In the genomic region with DNA sequence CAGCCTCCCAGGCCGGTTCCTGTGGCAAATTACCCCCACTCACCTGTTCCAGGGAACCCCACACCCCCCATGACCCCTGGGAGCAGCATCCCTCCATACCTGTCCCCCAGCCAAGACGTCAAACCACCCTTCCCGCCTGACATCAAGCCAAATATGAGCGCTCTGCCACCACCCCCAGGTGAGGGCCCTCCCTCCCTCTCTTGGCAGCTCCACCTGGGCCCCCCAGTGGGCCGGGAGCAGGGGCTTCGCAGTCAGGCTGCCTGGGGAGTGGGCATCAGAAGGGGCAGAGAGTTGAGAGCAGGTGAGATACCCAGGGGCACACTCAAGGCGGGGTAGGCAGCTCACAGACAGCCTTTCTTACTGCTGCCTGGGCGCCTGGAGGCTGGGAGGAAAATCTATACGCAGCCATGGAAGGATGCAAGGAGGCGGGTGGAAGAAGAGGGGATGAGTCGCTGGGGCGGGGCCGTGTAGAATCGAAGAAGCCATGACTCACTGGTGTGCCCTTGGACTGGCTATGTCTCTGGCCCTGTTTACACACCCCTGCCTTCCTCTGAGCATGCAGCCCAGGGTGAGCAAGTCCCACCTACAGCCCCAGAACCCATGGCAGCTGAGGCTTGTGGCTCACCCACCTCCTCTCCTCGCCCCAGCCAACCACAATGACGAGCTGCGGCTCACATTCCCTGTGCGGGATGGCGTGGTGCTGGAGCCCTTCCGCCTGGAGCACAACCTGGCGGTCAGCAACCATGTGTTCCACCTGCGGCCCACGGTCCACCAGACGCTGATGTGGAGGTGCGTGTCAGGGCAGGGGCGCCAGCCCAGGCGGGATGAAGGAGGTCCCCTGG, we compare ENCODE assay signal across 8 cellular contexts. TPM values are rescaled to one million over a fixed set of nuclear protein-coding genes. Genes with fewer than 3 reads are reported as not detected.
A peak's percentile ranks its signal among the peaks of the same experiment; 100 is the strongest.
DNase-seq lines count a peak whose midpoint lies in the region; ATAC-seq and TF ChIP-seq lines count a peak whose summit lies in the region.

No MANE protein-coding gene starts in this region.

- peak overlapping the region; percentile 59 for H3K27ac Mint-ChIP-seq in glutamatergic neuron (ENCODE audit: unreplicated experiment)

- peak; percentile 81 to 82 for ATAC-seq in activated CD4-positive, CD25-positive, alpha-beta regulatory T cell treated with anti-CD3 and anti-CD28 coated beads, Interleukin-2, amount 50 U/mL, for 24 hours
- ATAC-seq in GM21367 (IDR thresholded peaks at IDR 0.05; ENCODE audit: unreplicated experiment): no peak

- no peaks in the 10 kb centered on the region for H3K4me1 Mint-ChIP-seq in glutamatergic neuron (ENCODE audit: low read depth, unreplicated experiment)

- peaks cover 41% of the 10 kb centered on the region for H3K9me3 Mint-ChIP-seq in glutamatergic neuron (ENCODE audit: unreplicated experiment)

- no peak overlapping the region for H3K4me3 Mint-ChIP-seq in glutamatergic neuron (ENCODE audit: unreplicated experiment)

- H3K27me3 Mint-ChIP-seq in glutamatergic neuron (ENCODE audit: unreplicated experiment): peaks cover 27% of the 10 kb centered on the region

- no peaks in the 10 kb centered on the region for H3K36me3 Mint-ChIP-seq in glutamatergic neuron (ENCODE audit: unreplicated experiment)

- DNase-seq in activated CD4-positive, CD25-positive, alpha-beta regulatory T cell treated with anti-CD3 and anti-CD28 coated beads, Interleukin-2, amount 50 U/mL, for 72 hours: no peak
- peak; percentile 71 for DNase-seq in activated CD8-positive, alpha-beta memory T cell treated with anti-CD3 and anti-CD28 coated beads, Interleukin-2, amount 50 U/mL, for 48 hours
- no peak for DNase-seq in glutamatergic neuron
- peak; percentile 57 to 69 for DNase-seq in stimulated activated CD4-positive, alpha-beta T cell treated with anti-CD3 and anti-CD28 coated beads, Interleukin-2, amount 100 ng/mL, for 24 hours
- DNase-seq in GM20000 (ENCODE audit: low spot score): no peak
- DNase-seq in GDM1 (lab: John Stamatoyannopoulos, UW): no peak

- TF ChIP-seq CTCF in glutamatergic neuron (IDR thresholded peaks at IDR 0.05; ENCODE audit: partially characterized antibody, unreplicated experiment) (no peak), GM20000 (IDR thresholded peaks at IDR 0.05; ENCODE audit: extremely low read depth, missing control alignments) (no peak)

RNA-seq across cellular contexts. Expression of gene PPIF, which starts 48.6 kb away (rescaled TPM):
- 24.2 TPM for total RNA-seq in glutamatergic neuron (ENCODE audit: unreplicated experiment)

Comparison
In these comparisons a context has a peak if more than half of its experiments do, and no peak if none do; other contexts are left out.
1. DNase-seq: peak in activated CD8-positive, alpha-beta memory T cell treated with anti-CD3 and anti-CD28 coated beads, Interleukin-2, amount 50 U/mL, for 48 hours (single experiment) and stimulated activated CD4-positive, alpha-beta T cell treated with anti-CD3 and anti-CD28 coated beads, Interleukin-2, amount 100 ng/mL, for 24 hours (2 of 2); none in activated CD4-positive, CD25-positive, alpha-beta regulatory T cell treated with anti-CD3 and anti-CD28 coated beads, Interleukin-2, amount 50 U/mL, for 72 hours (single experiment), glutamatergic neuron (single experiment), GM20000 (single experiment) and GDM1 (single experiment).